Comparison of ENCODE assay signal across 13 cellular contexts in genomic region chr20:2264621-2265374, GRCh38. TPM values are rescaled to one million over a fixed set of nuclear protein-coding genes. Genes with fewer than 3 reads are reported as not detected.
DNase-seq lines count a peak whose midpoint lies in the region; ATAC-seq and TF ChIP-seq lines count a peak whose summit lies in the region.
"Not testable (repeated sequence)": the region's sequence is repeated elsewhere in the genome, so short reads cannot be mapped to it uniquely, and the experiment has no call there.
"Had no signal": no experiment of that assay in that cellular context is flagged by ENCODE, and none has a peak within 500 bp of the region (broad histone marks: within the 10 kb centered on the region; RNA-seq: fewer than 3 reads in every experiment).

No MANE protein-coding gene starts in this region.

- not testable (repeated sequence) for H3K79me2 ChIP-seq in neural progenitor cell (ENCODE audit: low read depth)

- not testable (repeated sequence) for H4K20me1 ChIP-seq in neural progenitor cell (ENCODE audit: low read depth)

- H3K27ac Mint-ChIP-seq in activated CD4-positive, alpha-beta T cell treated with anti-CD3 and anti-CD28 coated beads for 36 hours; neural progenitor cell: not testable (repeated sequence)
- H3K27ac Mint-ChIP-seq in endodermal cell = peak overlapping the region; percentile 88

- not testable (repeated sequence) for H3K4me1 ChIP-seq in endodermal cell (ENCODE audit: control insufficient read depth, insufficient read depth, low read length); neural progenitor cell

- H3K4me3 ChIP-seq in endodermal cell (ENCODE audit: low read length) = not testable (repeated sequence)
- peak overlapping the region; percentile 45 for H3K4me3 ChIP-seq in neural progenitor cell

- POLR2A ChIA-PET in activated CD4-positive, alpha-beta T cell treated with anti-CD3 and anti-CD28 coated beads for 36 hours (lab: Charles Lee) = not testable (repeated sequence)

- not testable (repeated sequence) for H3K36me3 ChIP-seq in endodermal cell (ENCODE audit: control insufficient read depth, insufficient read depth, low read length); neural progenitor cell

- H3K4me3 Mint-ChIP-seq in activated CD4-positive, alpha-beta T cell treated with anti-CD3 and anti-CD28 coated beads for 36 hours = not testable (repeated sequence)
- H3K4me3 Mint-ChIP-seq in endodermal cell = peak overlapping the region; percentile 38
- peak overlapping the region; percentile 70 for H3K4me3 Mint-ChIP-seq in neural progenitor cell

- DNase-seq in DMS153 (lab: John Stamatoyannopoulos, UW) (peak; percentile 79), NCI-H1092 treated with DMSO at 0.1 percent for 48 hours (lab: John Stamatoyannopoulos, UW) (peak; percentile 10), NCI-H69 (lab: John Stamatoyannopoulos, UW) (peak; percentile 11), endodermal cell (peak; percentile 77), left colon (peak; percentile 69), neural progenitor cell (ENCODE audit: low spot score) (peak; percentile 48), ureter (ENCODE audit: low spot score) (peak; percentile 54)
- peak; percentile 10 for DNase-seq in activated CD4-positive, alpha-beta T cell treated with anti-CD3 and anti-CD28 coated beads for 36 hours

- ATAC-seq in activated CD4-positive, alpha-beta T cell treated with anti-CD3 and anti-CD28 coated beads for 36 hours; left colon: not testable (repeated sequence)

- not testable (repeated sequence) for H3K27ac ChIP-seq in endodermal cell (ENCODE audit: low read depth, low read length); neural progenitor cell

- H3K9me3 ChIP-seq in endodermal cell (ENCODE audit: control insufficient read depth, low read length); neural progenitor cell (ENCODE audit: low read depth): not testable (repeated sequence)

- H3F3A ChIP-seq in neural progenitor cell (ENCODE audit: low read depth) = not testable (repeated sequence)

- not testable (repeated sequence) for H3K4me1 Mint-ChIP-seq in activated CD4-positive, alpha-beta T cell treated with anti-CD3 and anti-CD28 coated beads for 36 hours; endodermal cell; neural progenitor cell

- not testable (repeated sequence) for H3K9ac ChIP-seq in endodermal cell (ENCODE audit: extremely low read depth, low read length, poor library complexity, severe bottlenecking); neural progenitor cell

- H3K9me3 Mint-ChIP-seq in activated CD4-positive, alpha-beta T cell treated with anti-CD3 and anti-CD28 coated beads for 36 hours (ENCODE audit: low read depth); neural progenitor cell: not testable (repeated sequence)
- peaks cover 10% of the 10 kb centered on the region for H3K9me3 Mint-ChIP-seq in endodermal cell

- H3K27me3 ChIP-seq in endodermal cell (ENCODE audit: control insufficient read depth, insufficient read depth, low read length, poor library complexity, severe bottlenecking); neural progenitor cell: not testable (repeated sequence)

- 48 to 55% methylated on average over 11 to 12 of the region's 12 CpGs for WGBS in endodermal cell (ENCODE audit: insufficient coverage in 1 of 2, insufficient read length in 1 of 2), 2 experiments

- not testable (repeated sequence) for H3K36me3 Mint-ChIP-seq in activated CD4-positive, alpha-beta T cell treated with anti-CD3 and anti-CD28 coated beads for 36 hours (ENCODE audit: low read depth); endodermal cell (ENCODE audit: low read depth); neural progenitor cell

- not testable (repeated sequence) for TF ChIP-seq CTCF in endodermal cell (conservative IDR thresholded peaks at IDR 0.05); neural progenitor cell (IDR thresholded peaks at IDR 0.05)

- H3K27me3 Mint-ChIP-seq in activated CD4-positive, alpha-beta T cell treated with anti-CD3 and anti-CD28 coated beads for 36 hours = peaks cover 19% of the 10 kb centered on the region
- H3K27me3 Mint-ChIP-seq in endodermal cell (ENCODE audit: insufficient read depth) = peaks cover 15% of the 10 kb centered on the region
- not testable (repeated sequence) for H3K27me3 Mint-ChIP-seq in neural progenitor cell (ENCODE audit: insufficient read depth, low read depth)

- H2AFZ ChIP-seq in neural progenitor cell (replicated peaks) = peak overlapping the region; percentile 94

- intact Hi-C loops in activated CD4-positive, alpha-beta T cell treated with anti-CD3 and anti-CD28 coated beads for 36 hours (cut with DNase I, micrococcal nuclease); left colon (cut with DNase I, micrococcal nuclease): not testable (repeated sequence)

- CTCF ChIA-PET in activated CD4-positive, alpha-beta T cell treated with anti-CD3 and anti-CD28 coated beads for 36 hours (lab: Charles Lee) = interaction anchor here (0.6 kb wide), 1 partner anchor 10 kb away, joined by 4 read pairs; no protein-coding TSS in a partner anchor

- H3K4me2 ChIP-seq in neural progenitor cell = peak overlapping the region; percentile 84

RNA-seq across cellular contexts. Expression of gene TGM3, which starts 31.0 kb away (rescaled TPM):
- not detected for total RNA-seq in activated CD4-positive, alpha-beta T cell treated with anti-CD3 and anti-CD28 coated beads for 36 hours
- total RNA-seq in endodermal cell (under 1 TPM; 0.29 to 0.38 TPM), left colon (under 1 TPM; 0.36 to 0.43 TPM), neural progenitor cell (ENCODE audit: low replicate concordance) (0.31 TPM in 1 of 2 replicates, not detected in the other), ureter (not detected)
- polyA plus RNA-seq in endodermal cell (2013, experiment 1 of 2) = not detected
- 0.21 TPM for polyA plus RNA-seq in endodermal cell (2013, experiment 2 of 2)
- total RNA-seq: Calu3, H4, PC-9, pulmonary artery endothelial cell, Right ventricle myocardium superior had no signal

Comparison
In these comparisons a context has a peak if more than half of its experiments do, and no peak if none do; other contexts are left out.
1. DNase-seq: peak in every context shown above with its lines; median percentile 79 in DMS153; 77 in endodermal cell; 69 in left colon; 54 in ureter; 48 in neural progenitor cell; 11 in NCI-H69; 10 in NCI-H1092 treated with DMSO at 0.1 percent for 48 hours; 10 in activated CD4-positive, alpha-beta T cell treated with anti-CD3 and anti-CD28 coated beads for 36 hours.